In genomic region chr9:136292591-136293448, GRCh38 we compare ENCODE assay signal across 1 cellular context.
TF ChIP-seq lines count a peak whose summit lies in the region.

No MANE protein-coding gene starts in this region.

TF ChIP-seq in GM12878, 131 proteins besides CTCF, POLR2A, EP300 and RAD21:
- TF ChIP-seq IRF3 (IDR thresholded peaks at IDR 0.05) (no peak), FOXK2 (IDR thresholded peaks at IDR 0.05) (no peak), POU2F2 (IDR thresholded peaks at IDR 0.05; ENCODE audit: borderline replicate concordance, low read depth, low read length) (no peak), PBX3 (IDR thresholded peaks at IDR 0.05; ENCODE audit: insufficient replicate concordance, low read depth, low read length) (peak; percentile 23)
